2 cellular contexts compared by ENCODE assay signal in genomic region chr16:4944333-4945281, GRCh38.
TF ChIP-seq lines count a peak whose summit lies in the region.

No MANE protein-coding gene starts in this region.

TF ChIP-seq in HEK293, 187 proteins besides CTCF, POLR2A, EP300 and RAD21 (continued from another document and continues in another):
- TF ChIP-seq BCL11A (tag by site-specific recombination; IDR thresholded peaks at IDR 0.05; ENCODE audit: low read depth) = peak; percentile 94
- no peak for TF ChIP-seq TCF7L2 (IDR thresholded peaks at IDR 0.05; ENCODE audit: borderline replicate concordance, low read depth, low read length)
- peak; percentile 69 for TF ChIP-seq ZNF335 (tag by site-specific recombination; conservative IDR thresholded peaks at IDR 0.05)
- TF ChIP-seq ZNF266 (tag by site-specific recombination; IDR thresholded peaks at IDR 0.05; ENCODE audit: low read depth) = no peak
- TF ChIP-seq ZBTB17 (tag by site-specific recombination; IDR thresholded peaks at IDR 0.05) = peak; percentile 84
- no peak for TF ChIP-seq ZNF626 (tag by site-specific recombination; IDR thresholded peaks at IDR 0.05)
- TF ChIP-seq ZNF394 (tag by site-specific recombination; IDR thresholded peaks at IDR 0.05; ENCODE audit: borderline replicate concordance) = peak; percentile 72; the same call in 1 of the 2 replicates
- TF ChIP-seq KLF16 (tag by site-specific recombination; IDR thresholded peaks at IDR 0.05) = peak; percentile 95
- no peak for TF ChIP-seq AEBP2 (tag by site-specific recombination; IDR thresholded peaks at IDR 0.05; ENCODE audit: borderline replicate concordance)
- peak; percentile 47 for TF ChIP-seq REST (tag by site-specific recombination; IDR thresholded peaks at IDR 0.05)
- peak; percentile 89 for TF ChIP-seq ZBTB10 (tag by site-specific recombination; IDR thresholded peaks at IDR 0.05)
- TF ChIP-seq ZNF10 (tag by site-specific recombination; IDR thresholded peaks at IDR 0.05) = peak; percentile 70; the same call in 1 of the 2 replicates
- peak; percentile 96 for TF ChIP-seq ZNF184 (tag by site-specific recombination; IDR thresholded peaks at IDR 0.05)
- TF ChIP-seq GLIS2 (tag by site-specific recombination; IDR thresholded peaks at IDR 0.05) = peak; percentile 98
- TF ChIP-seq ZFHX2 (tag by site-specific recombination; conservative IDR thresholded peaks at IDR 0.05) = peak; percentile 85

TF ChIP-seq in HepG2, 621 proteins besides CTCF, POLR2A, EP300 and RAD21 (continued from another document and continues in another):
- TF ChIP-seq PRDM15 (CRISPR knock-in tag; IDR thresholded peaks at IDR 0.05) = no peak
- no peak for TF ChIP-seq CBX1 (IDR thresholded peaks at IDR 0.05; ENCODE audit: low read depth)
- TF ChIP-seq RAD51 (IDR thresholded peaks at IDR 0.05; ENCODE audit: borderline replicate concordance) = no peak
- no peak for TF ChIP-seq ZNF547 (CRISPR knock-in tag; IDR thresholded peaks at IDR 0.05)
- TF ChIP-seq TCF7 (IDR thresholded peaks at IDR 0.05; ENCODE audit: low read depth) = no peak
- TF ChIP-seq ZNF615 (CRISPR knock-in tag; IDR thresholded peaks at IDR 0.05; ENCODE audit: borderline replicate concordance) = no peak
- TF ChIP-seq ZNF747 (CRISPR knock-in tag; IDR thresholded peaks at IDR 0.05; ENCODE audit: borderline replicate concordance) = no peak
- no peak for TF ChIP-seq ZFP36 (IDR thresholded peaks at IDR 0.05; ENCODE audit: borderline replicate concordance, low read depth, low read length, partially characterized antibody)
- TF ChIP-seq ZNF788 (CRISPR knock-in tag; IDR thresholded peaks at IDR 0.05; ENCODE audit: borderline replicate concordance) = peak; percentile 92
- TF ChIP-seq ZNF513 (CRISPR knock-in tag; conservative IDR thresholded peaks at IDR 0.05) = no peak
- TF ChIP-seq PRDM10 (CRISPR knock-in tag; IDR thresholded peaks at IDR 0.05; ENCODE audit: low read depth) = peak; percentile 87
- no peak; the same call in 1 of the 2 replicates for TF ChIP-seq RFX1 (IDR thresholded peaks at IDR 0.05)
- TF ChIP-seq FOXA3 (CRISPR knock-in tag; IDR thresholded peaks at IDR 0.05) = peak; percentile 95
- no peak; the same call in 1 of the 2 replicates for TF ChIP-seq KMT2A (CRISPR knock-in tag; IDR thresholded peaks at IDR 0.05)
- peak; percentile 95 for TF ChIP-seq MAZ (IDR thresholded peaks at IDR 0.05; ENCODE audit: borderline replicate concordance, low read depth, low read length)
- TF ChIP-seq MAZ (CRISPR knock-in tag; IDR thresholded peaks at IDR 0.05; ENCODE audit: low read depth) = peak; percentile 88
- TF ChIP-seq ZNF280D (CRISPR knock-in tag; IDR thresholded peaks at IDR 0.05) = peak; percentile 56; the same call in 1 of the 2 replicates
- TF ChIP-seq ZNF780A (CRISPR knock-in tag; IDR thresholded peaks at IDR 0.05) = peak; percentile 81
- no peak for TF ChIP-seq SMARCE1 (IDR thresholded peaks at IDR 0.05; ENCODE audit: borderline replicate concordance)
- 0 out of 2 replicates have a peak, but pooled peaks have one; percentile 33 for TF ChIP-seq ATF7-NPFF (CRISPR knock-in tag; IDR thresholded peaks at IDR 0.05; ENCODE audit: low read depth)
- no peak for TF ChIP-seq MTERF4 (CRISPR knock-in tag; IDR thresholded peaks at IDR 0.05)
- TF ChIP-seq PAWR (CRISPR knock-in tag; IDR thresholded peaks at IDR 0.05; ENCODE audit: borderline replicate concordance) = no peak
- no peak for TF ChIP-seq SYNCRIP (IDR thresholded peaks at IDR 0.05; ENCODE audit: insufficient read depth, low read depth, low read length)
- TF ChIP-seq FOXO1 (CRISPR knock-in tag; IDR thresholded peaks at IDR 0.05) = peak; percentile 79; the same call in 1 of the 2 replicates
- TF ChIP-seq CAMTA2 (CRISPR knock-in tag; IDR thresholded peaks at IDR 0.05; ENCODE audit: borderline replicate concordance) = no peak
- TF ChIP-seq HNRNPUL1 (IDR thresholded peaks at IDR 0.05; ENCODE audit: low read depth, low read length) = no peak
- no peak for TF ChIP-seq KAT2B (IDR thresholded peaks at IDR 0.05; ENCODE audit: borderline replicate concordance, low read depth, low read length)
- peak; percentile 65 for TF ChIP-seq POGZ (CRISPR knock-in tag; IDR thresholded peaks at IDR 0.05)
- TF ChIP-seq EED (CRISPR knock-in tag; IDR thresholded peaks at IDR 0.05) = no peak
- no peak; the same call in 1 of the 2 replicates for TF ChIP-seq TEAD2 (CRISPR knock-in tag; IDR thresholded peaks at IDR 0.05)
- peak; percentile 22; the same call in 1 of the 2 replicates for TF ChIP-seq ZNF652 (CRISPR knock-in tag; IDR thresholded peaks at IDR 0.05; ENCODE audit: borderline replicate concordance, low read depth)
- TF ChIP-seq ZBTB4 (CRISPR knock-in tag; IDR thresholded peaks at IDR 0.05; ENCODE audit: borderline replicate concordance) = no peak
- TF ChIP-seq ZNF562 (CRISPR knock-in tag; IDR thresholded peaks at IDR 0.05; ENCODE audit: borderline replicate concordance) = no peak
- TF ChIP-seq FOXP4 (CRISPR knock-in tag; IDR thresholded peaks at IDR 0.05) = peak; percentile 85
- no peak for TF ChIP-seq NFYB (CRISPR knock-in tag; IDR thresholded peaks at IDR 0.05)
- no peak for TF ChIP-seq ZNF446 (CRISPR knock-in tag; IDR thresholded peaks at IDR 0.05)
- no peak for TF ChIP-seq TAF15 (IDR thresholded peaks at IDR 0.05; ENCODE audit: low read depth, low read length, poor library complexity, severe bottlenecking)
- TF ChIP-seq SP2 (CRISPR knock-in tag; IDR thresholded peaks at IDR 0.05) = no peak
